12 cellular contexts compared by ENCODE assay signal in genomic region chr20:19026121-19026878, GRCh38.
DNase-seq lines count a peak whose midpoint lies in the region; ATAC-seq and TF ChIP-seq lines count a peak whose summit lies in the region.
"Had no signal": no experiment of that assay in that cellular context is flagged by ENCODE, and none has a peak within 500 bp of the region (broad histone marks: within the 10 kb centered on the region; RNA-seq: fewer than 3 reads in every experiment).

No MANE protein-coding gene starts in this region.

- DNase-seq in psoas muscle (no peak), medulla oblongata (ENCODE audit: extremely low spot score) (no peak), NCI-H345 treated with DMSO at 0.1 percent for 48 hours (lab: John Stamatoyannopoulos, UW; ENCODE audit: unreplicated experiment) (no peak), NCI-H2171 (lab: John Stamatoyannopoulos, UW) (no peak)
- DNase-seq: activated CD8-positive, alpha-beta memory T cell treated with anti-CD3 and anti-CD28 coated beads, Interleukin-2, amount 50 U/mL, for 48 hours; gastrocnemius medialis; stimulated activated CD4-positive, alpha-beta T cell treated with anti-CD3 and anti-CD28 coated beads, Interleukin-2, amount 100 ng/mL, for 24 hours had no signal

- no peaks in the 10 kb centered on the region for H3K36me3 ChIP-seq in psoas muscle (ENCODE audit: insufficient read depth in 1 of 2, low read depth in 1 of 2)
- H3K36me3 ChIP-seq: cardiac muscle cell, gastrocnemius medialis had no signal

- H3K27ac ChIP-seq in psoas muscle, result no peak overlapping the region
- H3K27ac ChIP-seq: cardiac muscle cell, gastrocnemius medialis had no signal

- no peaks in the 10 kb centered on the region for H3K27me3 ChIP-seq in psoas muscle (ENCODE audit: insufficient read depth in 3 of 3, low read length in 2 of 3)
- H3K27me3 ChIP-seq: cardiac muscle cell, gastrocnemius medialis had no signal

- H3K9me3 ChIP-seq in psoas muscle, result no peaks in the 10 kb centered on the region
- H3K9me3 ChIP-seq: gastrocnemius medialis had no signal

- peak; percentile 88 for ATAC-seq in GM18858 (IDR thresholded peaks at IDR 0.05; ENCODE audit: unreplicated experiment)
- peak; percentile 61 for ATAC-seq in GM21576 (IDR thresholded peaks at IDR 0.05; ENCODE audit: unreplicated experiment)
- ATAC-seq in HG03442 (IDR thresholded peaks at IDR 0.05; ENCODE audit: unreplicated experiment), result peak; percentile 84
- peak; percentile 76 to 93 (median 82) for ATAC-seq in psoas muscle
- no peak for ATAC-seq in activated CD4-positive, CD25-positive, alpha-beta regulatory T cell treated with anti-CD3 and anti-CD28 coated beads, Interleukin-2, amount 50 U/mL, for 24 hours

- H3K4me3 ChIP-seq in psoas muscle, result no peak overlapping the region
- H3K4me3 ChIP-seq: cardiac muscle cell, gastrocnemius medialis had no signal

- 35 to 46% (median 40%) methylated on average over 13 of the region's 13 CpGs for WGBS in psoas muscle, 3 donors

- TF ChIP-seq CTCF in psoas muscle (IDR thresholded peaks at IDR 0.05), result no peak

- intact Hi-C loops in psoas muscle (cut with DNase I), result loop anchor here in 1 of 2 donors (10.0 kb wide), 1 partner anchor 59 kb away; no protein-coding TSS in a partner anchor

- peaks cover 7% of the 10 kb centered on the region for H3K4me1 ChIP-seq in psoas muscle

Comparison
In these comparisons a context has a peak if more than half of its experiments do, and no peak if none do; other contexts are left out.
1. ATAC-seq: peak in GM18858 (single experiment), GM21576 (single experiment), HG03442 (single experiment) and psoas muscle (4 of 4); none in activated CD4-positive, CD25-positive, alpha-beta regulatory T cell treated with anti-CD3 and anti-CD28 coated beads, Interleukin-2, amount 50 U/mL, for 24 hours (0 of 2).